ENCODE assay signal across 9 cellular contexts in genomic region chr22:44037519-44038370, GRCh38. TPM values are rescaled to one million over a fixed set of nuclear protein-coding genes. Genes with fewer than 3 reads are reported as not detected.
DNase-seq lines count a peak whose midpoint lies in the region; FAIRE-seq and TF ChIP-seq lines count a peak whose summit lies in the region.
"Had no signal": no experiment of that assay in that cellular context is flagged by ENCODE, and none has a peak within 500 bp of the region (broad histone marks: within the 10 kb centered on the region; RNA-seq: fewer than 3 reads in every experiment).

No MANE protein-coding gene starts in this region.

- intact Hi-C loops in endothelial cell of umbilical vein (cut with micrococcal nuclease), result no loop called here

- H2AFZ ChIP-seq in endothelial cell of umbilical vein (ENCODE audit: low read depth, low read length), result no peak overlapping the region

- POLR2A ChIA-PET in endothelial cell of umbilical vein (lab: Charles Lee), result interaction anchor here (1.0 kb wide), 2 partner anchors 10 to 11 kb away, joined by 3 read pairs; no protein-coding TSS in a partner anchor

- no peaks in the 10 kb centered on the region for H4K20me1 ChIP-seq in endothelial cell of umbilical vein (replicated peaks; ENCODE audit: control insufficient read depth, extremely low read depth, insufficient read depth, low read length)

- no peak for TF ChIP-seq POLR2A in endothelial cell of umbilical vein (IDR thresholded peaks at IDR 0.05; ENCODE audit: low read depth, low read length)

- H3K9ac ChIP-seq in endothelial cell of umbilical vein (replicated peaks; ENCODE audit: extremely low read depth, insufficient read depth, low read length) (no peak overlapping the region), muscle layer of colon (ENCODE audit: low read length) (no peak overlapping the region)

- dilution Hi-C loops in endothelial cell of umbilical vein (cut with MboI; ENCODE audit: extremely low pct_ligation_motif_present, low sequenced_read_pairs), result no loop called here

- no peaks in the 10 kb centered on the region for H3K27me3 ChIP-seq in endothelial cell of umbilical vein (ENCODE audit: control insufficient read depth in 2 of 2, insufficient read depth in 2 of 2, low read length in 2 of 2)
- H3K27me3 ChIP-seq in muscle layer of colon (ENCODE audit: control insufficient read depth in 1 of 2, insufficient read depth in 2 of 2, low read length in 2 of 2), result no peaks in the 10 kb centered on the region

- BruUV-seq in endothelial cell of umbilical vein (replicated peaks; lab: Mats Ljungman, UMichigan), result TSS peak; percentile 60

- peak; percentile 95 for DNase-seq in AG08395 (ENCODE audit: low spot score)
- peak; percentile 50 for DNase-seq in NCI-H2196 (lab: John Stamatoyannopoulos, UW; ENCODE audit: unreplicated experiment)
- peak; percentile 85 for DNase-seq in endothelial cell of umbilical vein (ENCODE audit: low read depth, low spot score)
- no peak for DNase-seq in NCI-H510A treated with DMSO at 0.1 percent for 48 hours (lab: John Stamatoyannopoulos, UW)
- DNase-seq in activated CD4-positive, alpha-beta T cell treated with anti-CD3 and anti-CD28 coated beads for 4 hours, result no peak
- DNase-seq in retina, result no peak
- no peak for DNase-seq in NCI-H524 (lab: John Stamatoyannopoulos, UW)

- CTCF ChIA-PET in endothelial cell of umbilical vein (lab: Charles Lee), result interaction anchor here (0.9 to 1.5 kb wide), 6 partner anchors 11 to 588 kb away, joined by 3 to 12 read pairs (median 4); no protein-coding TSS in a partner anchor

- H3K4me1 ChIP-seq in endothelial cell of umbilical vein (ENCODE audit: control insufficient read depth, extremely low read depth, insufficient read depth, low read length), result peaks cover 16% of the 10 kb centered on the region
- peaks cover 12% of the 10 kb centered on the region for H3K4me1 ChIP-seq in muscle layer of colon (ENCODE audit: insufficient read depth, low read length)

- no peak overlapping the region for H3K4me2 ChIP-seq in endothelial cell of umbilical vein (ENCODE audit: insufficient read depth, low read length)

- no peaks in the 10 kb centered on the region for H3K9me1 ChIP-seq in endothelial cell of umbilical vein (replicated peaks; ENCODE audit: control insufficient read depth, extremely low read depth, insufficient read depth, low read length)

- no peak overlapping the region for H3K4me3 ChIP-seq in endothelial cell of umbilical vein (replicated peaks in 1 of 3; ENCODE audit: insufficient read depth in 1 of 3, low read depth in 1 of 3, low read length in 3 of 3)
- H3K4me3 ChIP-seq in muscle layer of colon (ENCODE audit: low read depth in 1 of 2, low read length in 2 of 2), result no peak overlapping the region

- peaks cover 86% of the 10 kb centered on the region for H3K79me2 ChIP-seq in endothelial cell of umbilical vein (ENCODE audit: control insufficient read depth, insufficient read depth, low read length)

- peaks cover 0 to 4% of the 10 kb centered on the region in 2 experiments for H3K36me3 ChIP-seq in endothelial cell of umbilical vein (ENCODE audit: control insufficient read depth in 2 of 2, extremely low read depth in 1 of 2, insufficient read depth in 2 of 2, low read length in 2 of 2)
- no peaks in the 10 kb centered on the region for H3K36me3 ChIP-seq in muscle layer of colon (ENCODE audit: insufficient read depth, low read length)

- H3K9me3 ChIP-seq in endothelial cell of umbilical vein (replicated peaks; ENCODE audit: control insufficient read depth, insufficient read depth, low read length) (no peaks in the 10 kb centered on the region), muscle layer of colon (ENCODE audit: low read length) (no peaks in the 10 kb centered on the region)

- peak overlapping the region; percentile 54 for H3K27ac ChIP-seq in endothelial cell of umbilical vein (ENCODE audit: insufficient read depth, low read depth, low read length)
- peak overlapping the region; percentile 53 for H3K27ac ChIP-seq in muscle layer of colon (ENCODE audit: low read depth, low read length)

- FAIRE-seq in endothelial cell of umbilical vein (lab: Jason Lieb, UNC), result peak; percentile 98
- FAIRE-seq: D721Med had no signal

- no peak for TF ChIP-seq CTCF in endothelial cell of umbilical vein (IDR thresholded peaks at IDR 0.05; ENCODE audit: extremely low read depth in 1 of 2, insufficient read depth in 1 of 2, low read depth in 1 of 2, low read length in 2 of 2)

TF ChIP-seq in endothelial cell of umbilical vein, 7 proteins besides CTCF, POLR2A, EP300 and RAD21:
- TF ChIP-seq, protein P1, sequence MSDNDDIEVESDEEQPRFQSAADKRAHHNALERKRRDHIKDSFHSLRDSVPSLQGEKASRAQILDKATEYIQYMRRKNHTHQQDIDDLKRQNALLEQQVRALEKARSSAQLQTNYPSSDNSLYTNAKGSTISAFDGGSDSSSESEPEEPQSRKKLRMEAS (IDR thresholded peaks at IDR 0.05; ENCODE audit: insufficient read depth, insufficient read length), result no peak
- TF ChIP-seq JUN (IDR thresholded peaks at IDR 0.05; ENCODE audit: borderline replicate concordance, insufficient read depth, insufficient read length, low read depth) (peak; percentile 90), EZH2 (IDR thresholded peaks at IDR 0.05; ENCODE audit: borderline replicate concordance, low read depth, low read length, severe bottlenecking) (no peak), FOS (IDR thresholded peaks at IDR 0.05; ENCODE audit: borderline replicate concordance, insufficient read depth, low read length) (peak; percentile 97), GATA2 (IDR thresholded peaks at IDR 0.05; ENCODE audit: insufficient read depth, insufficient read length, low read depth, low read length) (no peak), POLR2AphosphoS5 (IDR thresholded peaks at IDR 0.05; ENCODE audit: insufficient read depth, low read depth, low read length) (peak; percentile 44), MYC (IDR thresholded peaks at IDR 0.05; ENCODE audit: low read depth, low read length) (no peak)
TF ChIP-seq in endothelial cell of umbilical vein: peak in this region for 3.

RNA-seq across cellular contexts. Expression of gene PARVB, which starts 13.6 kb away (rescaled TPM):
- total RNA-seq in endothelial cell of umbilical vein, result 151 and 155 TPM in 2 replicates
- 162 and 166 TPM in 2 replicates for polyA plus RNA-seq in endothelial cell of umbilical vein
- polyA plus RNA-seq in endothelial cell of umbilical vein (2011; cell fraction: cytosol; rRNA removed), result 199 and 231 TPM in 2 replicates
- 96.4 and 111 TPM in 2 replicates for polyA plus RNA-seq in endothelial cell of umbilical vein (2011; cell fraction: nucleus; rRNA removed)
- polyA plus RNA-seq in endothelial cell of umbilical vein (2012), result 141 TPM in 2 replicates
- 95.1 and 97.9 TPM in 2 replicates for polyA minus RNA-seq in endothelial cell of umbilical vein
- 17.4 TPM for polyA minus RNA-seq in endothelial cell of umbilical vein (2011; cell fraction: cytosol; rRNA and poly(A)+ RNA removed)
- polyA minus RNA-seq in endothelial cell of umbilical vein (2011; cell fraction: nucleus; rRNA and poly(A)+ RNA removed), result 22.0 and 26.0 TPM in 2 replicates

Comparison
In these comparisons a context has a peak if more than half of its experiments do, and no peak if none do; other contexts are left out.
1. DNase-seq: peak in AG08395 (single experiment), NCI-H2196 (single experiment) and endothelial cell of umbilical vein (single experiment); none in NCI-H510A treated with DMSO at 0.1 percent for 48 hours (single experiment), activated CD4-positive, alpha-beta T cell treated with anti-CD3 and anti-CD28 coated beads for 4 hours (0 of 2), retina (single experiment) and NCI-H524 (0 of 2).